Comparison of ENCODE assay signal across 8 cellular contexts in the genomic region with DNA sequence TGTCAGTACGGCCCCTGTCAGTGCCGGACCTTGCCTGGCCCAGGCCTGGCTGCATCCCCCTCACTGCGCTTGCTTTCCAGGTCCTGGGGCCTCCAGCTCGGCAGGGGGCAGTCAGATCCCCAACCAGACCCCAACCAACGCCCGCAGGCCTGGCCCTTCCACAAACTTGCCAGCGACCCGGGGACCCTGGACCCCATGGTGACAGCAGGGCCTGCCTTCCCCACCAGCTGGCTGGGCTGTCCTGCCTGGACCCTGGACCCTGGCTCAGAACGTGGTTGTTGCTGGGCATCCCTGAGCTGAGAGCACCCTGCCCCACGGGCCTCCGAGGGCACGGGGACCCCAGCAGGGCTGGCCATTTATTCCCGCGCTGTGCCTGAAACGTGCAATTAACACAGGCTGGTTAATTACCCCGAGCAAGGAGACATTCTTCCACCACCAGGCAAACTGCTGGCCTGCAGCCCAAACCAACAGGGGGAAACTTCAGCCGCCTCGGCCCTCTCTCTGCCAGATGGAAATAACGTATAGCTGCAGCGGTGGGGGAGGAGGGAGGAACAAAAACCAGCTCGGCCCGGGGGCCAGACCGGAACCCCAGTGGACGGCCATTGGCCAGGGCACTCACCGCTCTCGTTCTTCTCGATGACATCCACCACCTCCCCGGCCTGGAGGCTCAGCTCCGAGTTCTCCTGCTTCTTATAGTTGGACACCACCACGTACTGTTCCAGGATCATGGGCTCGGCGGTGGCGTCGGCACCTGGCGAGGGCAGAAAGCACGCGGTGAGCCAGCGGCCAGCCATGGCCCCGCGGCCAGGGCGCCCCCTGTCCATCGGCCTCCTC.
DNase-seq lines count a peak whose midpoint lies in the region; ATAC-seq and TF ChIP-seq lines count a peak whose summit lies in the region.

No MANE protein-coding gene starts in this region.

- H3K36me3 ChIP-seq in ascending aorta = peaks cover 5 to 16% of the 10 kb centered on the region in 2 donors

- peak; percentile 18 for ATAC-seq in GM21528 (IDR thresholded peaks at IDR 0.05; ENCODE audit: low FRiP score, unreplicated experiment)
- ATAC-seq in stimulated activated naive CD8-positive, alpha-beta T cell treated with anti-CD3 and anti-CD28 coated beads, Interleukin-15, amount 100 ng/mL, for 72 hours = peak; percentile 50

- peaks cover 19% of the 10 kb centered on the region for H3K4me1 Mint-ChIP-seq in stimulated activated naive CD8-positive, alpha-beta T cell treated with anti-CD3 and anti-CD28 coated beads, Interleukin-15, amount 100 ng/mL, for 72 hours

- peaks cover 0 to 12% of the 10 kb centered on the region in 2 donors for H3K9me3 Mint-ChIP-seq in stimulated activated naive CD8-positive, alpha-beta T cell treated with anti-CD3 and anti-CD28 coated beads, Interleukin-15, amount 100 ng/mL, for 72 hours

- H3K4me3 Mint-ChIP-seq in stimulated activated naive CD8-positive, alpha-beta T cell treated with anti-CD3 and anti-CD28 coated beads, Interleukin-15, amount 100 ng/mL, for 72 hours = peak overlapping the region; percentile 96 to 99

- H3K27ac ChIP-seq in ascending aorta = peak overlapping the region; percentile 93

- H3K27me3 Mint-ChIP-seq in stimulated activated naive CD8-positive, alpha-beta T cell treated with anti-CD3 and anti-CD28 coated beads, Interleukin-15, amount 100 ng/mL, for 72 hours = no peaks in the 10 kb centered on the region

- H3K4me3 ChIP-seq in ascending aorta = peak overlapping the region; percentile 61 to 94

- H3K27me3 ChIP-seq in ascending aorta = no peaks in the 10 kb centered on the region

- peak in 1 of 3 experiments; percentile 13 for TF ChIP-seq CTCF in ascending aorta (IDR thresholded peaks at IDR 0.05)

- no peaks in the 10 kb centered on the region for H3K9me3 ChIP-seq in ascending aorta

- DNase-seq in DMS53 treated with DMSO at 0.1 percent for 48 hours (lab: John Stamatoyannopoulos, UW; ENCODE audit: unreplicated experiment) (peak; percentile 17), LHCN-M2 (ENCODE audit: low read depth) (peak; percentile 67), ascending aorta (ENCODE audit: low spot score in 2 of 2) (no peak), kidney tubule cell (ENCODE audit: low spot score) (peak; percentile 50), SW480 (ENCODE audit: low spot score) (no peak), epidermal melanocyte (ENCODE audit: insufficient read length, low spot score) (no peak)
- DNase-seq in stimulated activated naive CD8-positive, alpha-beta T cell treated with anti-CD3 and anti-CD28 coated beads, Interleukin-15, amount 100 ng/mL, for 72 hours = peak; percentile 30 to 48

- H3K4me1 ChIP-seq in ascending aorta = peaks cover 16 to 31% of the 10 kb centered on the region in 2 donors

- H3K27ac Mint-ChIP-seq in stimulated activated naive CD8-positive, alpha-beta T cell treated with anti-CD3 and anti-CD28 coated beads, Interleukin-15, amount 100 ng/mL, for 72 hours = peak overlapping the region; percentile 93 to 97

- intact Hi-C loops in ascending aorta (cut with DNase I) = loop anchor here (1.0 kb wide), 2 partner anchors 22 to 40 kb away; no protein-coding TSS in a partner anchor

Comparison
In these comparisons a context has a peak if more than half of its experiments do, and no peak if none do; other contexts are left out.
1. DNase-seq: peak in DMS53 treated with DMSO at 0.1 percent for 48 hours (single experiment), LHCN-M2 (single experiment), kidney tubule cell (single experiment) and stimulated activated naive CD8-positive, alpha-beta T cell treated with anti-CD3 and anti-CD28 coated beads, Interleukin-15, amount 100 ng/mL, for 72 hours (2 of 2); none in ascending aorta (0 of 2), SW480 (single experiment) and epidermal melanocyte (single experiment).